23 cellular contexts compared by ENCODE assay signal in genomic region chr12:94429191-94429590, GRCh38.
"Had no signal": no experiment of that assay in that cellular context is flagged by ENCODE, and none has a peak within 500 bp of the region (broad histone marks: within the 10 kb centered on the region; RNA-seq: fewer than 3 reads in every experiment).

No MANE protein-coding gene starts in this region.

- H3K4me3 ChIP-seq: body of pancreas, cardiac muscle cell, heart left ventricle, left lung, pancreas, psoas muscle, tibial nerve had no signal

- H3K27me3 Mint-ChIP-seq: activated B cell treated with CpG ODN at 0.5 μM for 24 hours; activated CD4-positive, alpha-beta T cell treated with anti-CD3 and anti-CD28 coated beads for 36 hours; activated naive CD4-positive, alpha-beta T cell treated with anti-CD3 and anti-CD28 coated beads, Interleukin-2, amount 10 ng/mL, durations not matched to agents 7 days and 5 days; stimulated activated naive CD8-positive, alpha-beta T cell treated with anti-CD3 and anti-CD28 coated beads, Interleukin-15, Interleukin-2, amounts not matched to agents 100 ng/mL and 50 ng/mL, for 24 hours had no signal

- H3K36me3 ChIP-seq: cardiac muscle cell, left lung, neutrophil, pancreas had no signal

- DNase-seq: activated B cell treated with CpG ODN at 0.5 μM for 24 hours; activated CD4-positive, alpha-beta T cell treated with anti-CD3 and anti-CD28 coated beads, Interleukin-2, amount 50 U/mL, for 4 hours; activated CD8-positive, alpha-beta memory T cell treated with anti-CD3 and anti-CD28 coated beads for 24 hours; activated CD8-positive, alpha-beta memory T cell treated with anti-CD3 and anti-CD28 coated beads, Interleukin-2, amount 50 U/mL, for 4 hours; activated naive CD4-positive, alpha-beta T cell treated with anti-CD3 and anti-CD28 coated beads, Interleukin-2, amount 10 ng/mL, durations not matched to agents 7 days and 5 days; activated T-cell treated with anti-CD3 and anti-CD28 coated beads, Interleukin-2, amount 50 U/mL, for 48 hours; anterior cingulate cortex; body of pancreas; heart left ventricle; immature natural killer cell; left lung; natural killer cell; pancreas; right cardiac atrium; stimulated activated CD4-positive, alpha-beta T cell treated with anti-CD3 and anti-CD28 coated beads, Interleukin-12 subunit alpha, Interleukin-12 subunit beta, amount 100 ng/mL, for 4 hours; stimulated activated CD4-positive, alpha-beta T cell treated with anti-CD3 and anti-CD28 coated beads, Interleukin-4, amount 100 ng/mL, for 4 hours had no signal

- H3K9me3 ChIP-seq: body of pancreas, pancreas had no signal

- H3K27ac ChIP-seq: body of pancreas, cardiac muscle cell, left lung, neutrophil, pancreas, psoas muscle, tibial nerve had no signal

- H3K27ac Mint-ChIP-seq: activated B cell treated with CpG ODN at 0.5 μM for 24 hours; activated CD4-positive, alpha-beta T cell treated with anti-CD3 and anti-CD28 coated beads for 36 hours; activated naive CD4-positive, alpha-beta T cell treated with anti-CD3 and anti-CD28 coated beads, Interleukin-2, amount 10 ng/mL, durations not matched to agents 7 days and 5 days; immature natural killer cell; mesothelial cell of epicardium; natural killer cell had no signal

- H3K27me3 ChIP-seq: body of pancreas, cardiac muscle cell, heart left ventricle, left lung, neutrophil, pancreas, tibial nerve had no signal

- ATAC-seq: activated CD4-positive, alpha-beta T cell treated with anti-CD3 and anti-CD28 coated beads for 36 hours; body of pancreas; left lung; natural killer cell; pancreas; psoas muscle; right cardiac atrium had no signal

- H3K4me3 Mint-ChIP-seq: activated B cell treated with CpG ODN at 0.5 μM for 24 hours; activated CD4-positive, alpha-beta T cell treated with anti-CD3 and anti-CD28 coated beads for 36 hours; activated naive CD4-positive, alpha-beta T cell treated with anti-CD3 and anti-CD28 coated beads, Interleukin-2, amount 10 ng/mL, durations not matched to agents 7 days and 5 days; immature natural killer cell; mesothelial cell of epicardium; natural killer cell; stimulated activated naive CD8-positive, alpha-beta T cell treated with anti-CD3 and anti-CD28 coated beads, Interleukin-15, Interleukin-2, amounts not matched to agents 100 ng/mL and 50 ng/mL, for 24 hours had no signal
